9 cellular contexts compared by ENCODE assay signal in genomic region chr16:31476305-31477219, GRCh38. TPM values are rescaled to one million over a fixed set of nuclear protein-coding genes. Genes with fewer than 3 reads are reported as not detected.
DNase-seq lines count a peak whose midpoint lies in the region; ATAC-seq, FAIRE-seq and TF ChIP-seq lines count a peak whose summit lies in the region.
"Had no signal": no experiment of that assay in that cellular context is flagged by ENCODE, and none has a peak within 500 bp of the region (broad histone marks: within the 10 kb centered on the region; RNA-seq: fewer than 3 reads in every experiment).

No MANE protein-coding gene starts in this region.

- FAIRE-seq in small intestine (lab: Jason Lieb, UNC): no peak
- FAIRE-seq: endothelial cell of umbilical vein had no signal

- H3K4me1 ChIP-seq in small intestine (ENCODE audit: control insufficient read depth in 2 of 2, insufficient read depth in 1 of 2, low read depth in 1 of 2, low read length in 1 of 2): peaks cover 0 to 14% of the 10 kb centered on the region in 2 donors
- H3K4me1 ChIP-seq in BE2C: peaks cover 4% of the 10 kb centered on the region; the same call in 1 of the 2 replicates

- TF ChIP-seq CTCF in BE2C (IDR thresholded peaks at IDR 0.05; ENCODE audit: low read depth, low read length): no peak

- H3K36me3 ChIP-seq in small intestine (ENCODE audit: control insufficient read depth in 2 of 2, insufficient read depth in 2 of 2, low read length in 2 of 2): no peaks in the 10 kb centered on the region
- no peaks in the 10 kb centered on the region; the same call in 1 of the 2 replicates for H3K36me3 ChIP-seq in BE2C

- 3 to 33% (median 12%) methylated on average over 50 to 68 of the region's 68 CpGs for WGBS in small intestine, 3 donors

- H3K9me3 ChIP-seq in small intestine (ENCODE audit: control insufficient read depth, low read depth) (no peaks in the 10 kb centered on the region), BE2C (no peaks in the 10 kb centered on the region)

- peak; percentile 50 for DNase-seq in Ammon's horn (ENCODE audit: low spot score)
- peak; percentile 41 for DNase-seq in NCI-H1048 (lab: John Stamatoyannopoulos, UW)
- peak; percentile 86 for DNase-seq in activated T-cell treated with anti-CD3 and anti-CD28 coated beads, Interleukin-2, amount 50 U/mL, for 1 hour
- DNase-seq in left cardiac atrium: peak; percentile 77
- DNase-seq in small intestine: peak; percentile 89
- DNase-seq in BE2C: no peak
- DNase-seq in G401 (ENCODE audit: low spot score): no peak

- in situ Hi-C loops in G401 (cut with HindIII; ENCODE audit: low sequenced_read_pairs): no loop called here

- peak; percentile 68 for ATAC-seq in GM21381 (IDR thresholded peaks at IDR 0.05; ENCODE audit: unreplicated experiment)
- ATAC-seq in left cardiac atrium: peak; percentile 14 to 24

- peak overlapping the region in 1 of 2 donors; percentile 51 for H3K4me3 ChIP-seq in small intestine (ENCODE audit: low read depth in 1 of 2, low read length in 2 of 2)
- H3K4me3 ChIP-seq in BE2C (ENCODE audit: low read depth, low read length): no peak overlapping the region

- H3K27me3 ChIP-seq in small intestine (ENCODE audit: control insufficient read depth in 2 of 2, insufficient read depth in 2 of 2, low read length in 2 of 2) (no peaks in the 10 kb centered on the region), BE2C (no peaks in the 10 kb centered on the region)

- peak overlapping the region; percentile 93 to 95 for H3K27ac ChIP-seq in small intestine (ENCODE audit: low read depth in 1 of 2, low read length in 1 of 2)

- intact Hi-C loops in left cardiac atrium (cut with DNase I): no loop called here

RNA-seq across cellular contexts. Expression of gene TGFB1I1, which starts 4.6 kb away (rescaled TPM):
- 10 to 100 TPM; 33.2 to 57.9 TPM for total RNA-seq in left cardiac atrium
- 10 to 100 TPM in 1 of 3 donors, 1 to 10 TPM in 2; 1.6 to 20.1 (median 7.8) TPM for polyA plus RNA-seq in small intestine
- polyA plus RNA-seq in BE2C (2012; ENCODE audit: insufficient read depth, insufficient read length, low read depth): 41.8 TPM
- total RNA-seq in G401 (2014; rRNA removed; shearing (Covaris generic)): 0.07 TPM in 1 of 2 replicates, not detected in the other

RNA-seq across cellular contexts. Expression of gene SLC5A2, which starts 6.4 kb away (rescaled TPM):
- not detected for total RNA-seq in left cardiac atrium
- polyA plus RNA-seq in small intestine: 1 to 10 TPM in 2 of 3 donors, under 1 TPM in 1; 0.81 to 1.8 (median 1.3) TPM
- 26.9 TPM for polyA plus RNA-seq in BE2C (2012; ENCODE audit: insufficient read depth, insufficient read length, low read depth)
- total RNA-seq in G401 (2014; rRNA removed; shearing (Covaris generic)): not detected in 2 replicates
- total RNA-seq: endothelial cell of umbilical vein had no signal

RNA-seq across cellular contexts. Expression of gene ARMC5, which starts 17.3 kb away (rescaled TPM):
- total RNA-seq in left cardiac atrium: 1 to 10 TPM; 7.0 to 8.9 TPM
- polyA plus RNA-seq in small intestine: 10 to 100 TPM; 12.3 to 20.5 (median 15.0) TPM
- 26.6 TPM for polyA plus RNA-seq in BE2C (2012; ENCODE audit: insufficient read depth, insufficient read length, low read depth)
- total RNA-seq in G401 (2014; rRNA removed; shearing (Covaris generic)): 7.6 and 12.2 TPM in 2 replicates

RNA-seq across cellular contexts. Expression of gene RUSF1, which starts 31.6 kb away (rescaled TPM):
- 10 to 100 TPM; 25.6 to 36.6 TPM for total RNA-seq in left cardiac atrium
- 10 to 100 TPM; 27.3 to 74.0 (median 29.5) TPM for polyA plus RNA-seq in small intestine
- polyA plus RNA-seq in BE2C (2012; ENCODE audit: insufficient read depth, insufficient read length, low read depth): 143 TPM
- total RNA-seq in G401 (2014; rRNA removed; shearing (Covaris generic)): 22.6 and 32.1 TPM in 2 replicates

RNA-seq across cellular contexts. Expression of gene ZNF843, which starts 34.0 kb away (rescaled TPM):
- total RNA-seq in left cardiac atrium: 1 to 10 TPM; 2.3 to 3.0 TPM
- under 1 TPM; 0.30 to 0.54 (median 0.45) TPM for polyA plus RNA-seq in small intestine
- 1.0 TPM for polyA plus RNA-seq in BE2C (2012; ENCODE audit: insufficient read depth, insufficient read length, low read depth)
- 0.03 and 0.55 TPM in 2 replicates for total RNA-seq in G401 (2014; rRNA removed; shearing (Covaris generic))

Comparison
In these comparisons a context has a peak if more than half of its experiments do, and no peak if none do; other contexts are left out.
1. DNase-seq: peak in Ammon's horn (single experiment), NCI-H1048 (single experiment), activated T-cell treated with anti-CD3 and anti-CD28 coated beads, Interleukin-2, amount 50 U/mL, for 1 hour (single experiment), left cardiac atrium (single experiment) and small intestine (single experiment); none in BE2C (single experiment) and G401 (single experiment).
2. RNA of gene TGFB1I1, which starts 4.6 kb away (total RNA-seq): 33.2 to 57.9 TPM in left cardiac atrium; 0.07 TPM in G401; every median in the first group is over 10 times any median in the second.